Comparison of ENCODE assay signal across 10 cellular contexts in the genomic region with DNA sequence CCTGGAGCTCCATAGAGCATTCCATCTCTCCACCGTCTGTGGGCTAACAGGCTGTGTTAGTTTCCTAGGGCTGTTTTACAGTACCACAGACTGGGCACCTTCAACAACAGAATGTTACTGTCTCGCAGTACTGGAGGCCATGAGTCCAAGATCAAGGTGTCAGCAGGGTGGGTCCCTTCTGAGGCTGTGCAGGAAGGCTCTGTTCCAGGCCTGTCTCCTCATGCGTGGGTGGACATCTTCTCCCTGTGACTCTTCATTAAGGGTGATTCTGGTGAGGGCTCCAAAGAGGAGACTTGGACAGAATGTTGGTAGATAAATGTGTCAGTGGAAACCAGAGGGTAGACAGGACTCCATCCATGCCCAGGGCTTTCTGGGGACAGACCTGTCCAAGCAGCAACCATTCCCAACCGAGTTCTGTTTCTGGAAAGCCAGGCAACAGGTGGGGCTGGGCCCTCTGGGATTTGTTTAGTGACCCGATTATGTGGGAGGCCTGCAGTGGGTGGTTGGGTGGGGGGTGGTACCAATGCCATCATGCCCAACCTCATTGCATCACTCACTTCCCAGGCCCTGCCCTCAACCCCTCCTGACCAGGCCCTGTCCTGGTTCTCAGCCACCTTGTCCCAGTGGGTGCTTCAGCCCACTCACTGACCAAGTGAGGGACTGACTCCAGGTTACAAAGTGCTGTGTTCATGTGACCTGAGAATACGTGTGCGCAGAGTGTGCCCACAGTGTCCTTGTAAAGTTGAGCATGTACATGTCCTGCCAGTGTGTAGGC. TPM values are rescaled to one million over a fixed set of nuclear protein-coding genes. Genes with fewer than 3 reads are reported as not detected.
DNase-seq lines count a peak whose midpoint lies in the region; ATAC-seq and TF ChIP-seq lines count a peak whose summit lies in the region.
"Not testable (repeated sequence)": the region's sequence is repeated elsewhere in the genome, so short reads cannot be mapped to it uniquely, and the experiment has no call there.
"Had no signal": no experiment of that assay in that cellular context is flagged by ENCODE, and none has a peak within 500 bp of the region (broad histone marks: within the 10 kb centered on the region; RNA-seq: fewer than 3 reads in every experiment).

No MANE protein-coding gene starts in this region.

- CTCF ChIA-PET in CD8-positive, alpha-beta T cell (lab: Charles Lee): not testable (repeated sequence)

- H3K27me3 Mint-ChIP-seq in CD8-positive, alpha-beta T cell (ENCODE audit: low read depth): peaks cover 10% of the 10 kb centered on the region
- H3K27me3 Mint-ChIP-seq in activated T-cell treated with anti-CD3 and anti-CD28 coated beads, Interleukin-2, amount 50 U/mL, for 4 hours (ENCODE audit: low read depth): peaks cover 49% of the 10 kb centered on the region
- H3K27me3 Mint-ChIP-seq in dendritic cell treated with granulocyte-macrophage colony-stimulating factor and Interleukin-4, amounts not matched to agents 40 ng/mL and 50 ng/mL, for 4 days: peaks cover 15% of the 10 kb centered on the region
- H3K27me3 Mint-ChIP-seq in glutamatergic neuron (ENCODE audit: unreplicated experiment) (peaks cover 11% of the 10 kb centered on the region), progenitor cell of endocrine pancreas (peaks cover 25% of the 10 kb centered on the region)
- not testable (repeated sequence) for H3K27me3 Mint-ChIP-seq in natural killer cell treated with Interleukin-12 subunit alpha and Interleukin-12 subunit beta and Interleukin-15 and Interleukin-18, amount 100 ng/mL, for 72 hours

- not testable (repeated sequence) for H3K27ac Mint-ChIP-seq in CD8-positive, alpha-beta T cell; glutamatergic neuron (ENCODE audit: unreplicated experiment); progenitor cell of endocrine pancreas
- H3K27ac Mint-ChIP-seq in dendritic cell treated with granulocyte-macrophage colony-stimulating factor and Interleukin-4, amounts not matched to agents 40 ng/mL and 50 ng/mL, for 4 days: peak overlapping the region; percentile 98
- peak overlapping the region in 1 of 2 donors; percentile 56 for H3K27ac Mint-ChIP-seq in natural killer cell treated with Interleukin-12 subunit alpha and Interleukin-12 subunit beta and Interleukin-15 and Interleukin-18, amount 100 ng/mL, for 72 hours

- H3K36me3 ChIP-seq in CD8-positive, alpha-beta T cell (ENCODE audit: insufficient read depth, low read length): not testable (repeated sequence)

- not testable (repeated sequence) for H3K9me3 Mint-ChIP-seq in CD8-positive, alpha-beta T cell; activated T-cell treated with anti-CD3 and anti-CD28 coated beads, Interleukin-2, amount 50 U/mL, for 4 hours; dendritic cell treated with granulocyte-macrophage colony-stimulating factor and Interleukin-4, amounts not matched to agents 40 ng/mL and 50 ng/mL, for 4 days; glutamatergic neuron (ENCODE audit: unreplicated experiment); natural killer cell treated with Interleukin-12 subunit alpha and Interleukin-12 subunit beta and Interleukin-15 and Interleukin-18, amount 100 ng/mL, for 72 hours; progenitor cell of endocrine pancreas (ENCODE audit: low read depth)

- not testable (repeated sequence) for H3K27ac ChIP-seq in CD8-positive, alpha-beta T cell (ENCODE audit: low read depth, low read length)

- not testable (repeated sequence) for DNase-seq in CD8-positive, alpha-beta T cell; activated T-cell treated with anti-CD3 and anti-CD28 coated beads, Interleukin-2, amount 50 U/mL, for 4 hours; glutamatergic neuron; natural killer cell treated with Interleukin-12 subunit alpha and Interleukin-12 subunit beta and Interleukin-15 and Interleukin-18, amount 100 ng/mL, for 72 hours (ENCODE audit: low spot score); progenitor cell of endocrine pancreas (ENCODE audit: low spot score, unreplicated experiment)

- not testable (repeated sequence) for H3K9me3 ChIP-seq in CD8-positive, alpha-beta T cell (ENCODE audit: low read length)

- not testable (repeated sequence) for TF ChIP-seq CTCF in CD8-positive, alpha-beta T cell (IDR thresholded peaks at IDR 0.05); glutamatergic neuron (IDR thresholded peaks at IDR 0.05; ENCODE audit: partially characterized antibody, unreplicated experiment); progenitor cell of endocrine pancreas (IDR thresholded peaks at IDR 0.05; ENCODE audit: unreplicated experiment)

- ATAC-seq in CD8-positive, alpha-beta T cell; activated T-cell treated with anti-CD3 and anti-CD28 coated beads, Interleukin-2, amount 50 U/mL, for 4 hours; natural killer cell treated with Interleukin-12 subunit alpha and Interleukin-12 subunit beta and Interleukin-15 and Interleukin-18, amount 100 ng/mL, for 72 hours: not testable (repeated sequence)
- peak; percentile 9 for ATAC-seq in HG02798 (IDR thresholded peaks at IDR 0.05; ENCODE audit: poor library complexity, unreplicated experiment)

- not testable (repeated sequence) for H3K4me1 ChIP-seq in CD8-positive, alpha-beta T cell (ENCODE audit: insufficient read depth, low read length)

- intact Hi-C loops in CD8-positive, alpha-beta T cell (cut with DNase I, micrococcal nuclease): loop anchor here in 1 of 2 experiments (10.0 kb wide), 1 partner anchor 287 kb away; no protein-coding TSS in a partner anchor
- intact Hi-C loops in dendritic cell treated with granulocyte-macrophage colony-stimulating factor and Interleukin-4, amounts not matched to agents 40 ng/mL and 50 ng/mL, for 4 days (cut with micrococcal nuclease): not testable (repeated sequence)

- POLR2A ChIA-PET in CD8-positive, alpha-beta T cell (lab: Charles Lee): not testable (repeated sequence)

- not testable (repeated sequence) for H3K4me3 ChIP-seq in CD8-positive, alpha-beta T cell (ENCODE audit: low read depth, low read length)

- H3K27me3 ChIP-seq in CD8-positive, alpha-beta T cell (ENCODE audit: insufficient read depth, low read length): not testable (repeated sequence)

- peak overlapping the region; percentile 74 for H3K4me3 Mint-ChIP-seq in CD8-positive, alpha-beta T cell
- H3K4me3 Mint-ChIP-seq in activated T-cell treated with anti-CD3 and anti-CD28 coated beads, Interleukin-2, amount 50 U/mL, for 4 hours: peak overlapping the region; percentile 11
- H3K4me3 Mint-ChIP-seq in dendritic cell treated with granulocyte-macrophage colony-stimulating factor and Interleukin-4, amounts not matched to agents 40 ng/mL and 50 ng/mL, for 4 days: not testable (repeated sequence)
- H3K4me3 Mint-ChIP-seq in glutamatergic neuron (ENCODE audit: unreplicated experiment): peak overlapping the region; percentile 86
- H3K4me3 Mint-ChIP-seq in natural killer cell treated with Interleukin-12 subunit alpha and Interleukin-12 subunit beta and Interleukin-15 and Interleukin-18, amount 100 ng/mL, for 72 hours: peak overlapping the region; percentile 52
- H3K4me3 Mint-ChIP-seq in progenitor cell of endocrine pancreas (ENCODE audit: low read depth): peak overlapping the region; percentile 80

- not testable (repeated sequence) for H3K36me3 Mint-ChIP-seq in CD8-positive, alpha-beta T cell; activated T-cell treated with anti-CD3 and anti-CD28 coated beads, Interleukin-2, amount 50 U/mL, for 4 hours (ENCODE audit: insufficient read depth); glutamatergic neuron (ENCODE audit: unreplicated experiment); natural killer cell treated with Interleukin-12 subunit alpha and Interleukin-12 subunit beta and Interleukin-15 and Interleukin-18, amount 100 ng/mL, for 72 hours; progenitor cell of endocrine pancreas (ENCODE audit: insufficient read depth)
- H3K36me3 Mint-ChIP-seq in dendritic cell treated with granulocyte-macrophage colony-stimulating factor and Interleukin-4, amounts not matched to agents 40 ng/mL and 50 ng/mL, for 4 days (ENCODE audit: low read depth): peaks cover 29% of the 10 kb centered on the region

- H3K4me1 Mint-ChIP-seq in CD8-positive, alpha-beta T cell (ENCODE audit: low read depth): peaks cover 15% of the 10 kb centered on the region
- not testable (repeated sequence) for H3K4me1 Mint-ChIP-seq in activated T-cell treated with anti-CD3 and anti-CD28 coated beads, Interleukin-2, amount 50 U/mL, for 4 hours (ENCODE audit: low read depth)
- peaks cover 43% of the 10 kb centered on the region for H3K4me1 Mint-ChIP-seq in dendritic cell treated with granulocyte-macrophage colony-stimulating factor and Interleukin-4, amounts not matched to agents 40 ng/mL and 50 ng/mL, for 4 days (ENCODE audit: low read depth)
- peaks cover 11% of the 10 kb centered on the region for H3K4me1 Mint-ChIP-seq in glutamatergic neuron (ENCODE audit: low read depth, unreplicated experiment)
- H3K4me1 Mint-ChIP-seq in natural killer cell treated with Interleukin-12 subunit alpha and Interleukin-12 subunit beta and Interleukin-15 and Interleukin-18, amount 100 ng/mL, for 72 hours (ENCODE audit: low read depth in 2 of 2): peaks cover 19 to 26% of the 10 kb centered on the region in 2 donors
- peaks cover 17% of the 10 kb centered on the region for H3K4me1 Mint-ChIP-seq in progenitor cell of endocrine pancreas (ENCODE audit: low read depth)

RNA-seq across cellular contexts. Expression of a gene that starts 5.2 kb away (rescaled TPM):
- total RNA-seq in CD8-positive, alpha-beta T cell: 1 to 10 TPM; 4.6 to 5.4 TPM
- total RNA-seq in activated T-cell treated with anti-CD3 and anti-CD28 coated beads, Interleukin-2, amount 50 U/mL, for 4 hours: 1 to 10 TPM; 2.4 to 5.4 (median 4.0) TPM
- total RNA-seq in glutamatergic neuron (ENCODE audit: unreplicated experiment) (37.3 TPM), progenitor cell of endocrine pancreas (27.1 and 30.1 TPM in 2 replicates)
- 10 to 100 TPM in 1 of 2 donors, 1 to 10 TPM in 1; 9.2 to 10.7 TPM for total RNA-seq in natural killer cell treated with Interleukin-12 subunit alpha and Interleukin-12 subunit beta and Interleukin-15 and Interleukin-18, amount 100 ng/mL, for 72 hours

RNA-seq across cellular contexts. Expression of a gene that starts 15.0 kb away (rescaled TPM):
- total RNA-seq in CD8-positive, alpha-beta T cell: 1 to 10 TPM; 6.2 to 7.5 TPM
- 100 to 1,000 TPM in 2 of 3 donors, 10 to 100 TPM in 1; 27.6 to 159 (median 112) TPM for total RNA-seq in activated T-cell treated with anti-CD3 and anti-CD28 coated beads, Interleukin-2, amount 50 U/mL, for 4 hours
- total RNA-seq in glutamatergic neuron (ENCODE audit: unreplicated experiment): 6.3 TPM
- total RNA-seq in natural killer cell treated with Interleukin-12 subunit alpha and Interleukin-12 subunit beta and Interleukin-15 and Interleukin-18, amount 100 ng/mL, for 72 hours: 10 to 100 TPM; 59.6 to 82.1 TPM
- total RNA-seq in progenitor cell of endocrine pancreas: 0.82 and 1.7 TPM in 2 replicates
- total RNA-seq: A172, H4, SJCRH30 had no signal

RNA-seq across cellular contexts. Expression of a gene that starts 29.3 kb away (rescaled TPM):
- 1 to 10 TPM; 6.6 to 6.9 TPM for total RNA-seq in CD8-positive, alpha-beta T cell
- 100 to 1,000 TPM in 2 of 3 donors, 10 to 100 TPM in 1; 83.5 to 517 (median 380) TPM for total RNA-seq in activated T-cell treated with anti-CD3 and anti-CD28 coated beads, Interleukin-2, amount 50 U/mL, for 4 hours
- not detected for total RNA-seq in glutamatergic neuron (ENCODE audit: unreplicated experiment)
- 10 to 100 TPM; 24.9 to 37.4 TPM for total RNA-seq in natural killer cell treated with Interleukin-12 subunit alpha and Interleukin-12 subunit beta and Interleukin-15 and Interleukin-18, amount 100 ng/mL, for 72 hours
- not detected in 2 replicates for total RNA-seq in progenitor cell of endocrine pancreas
- total RNA-seq: A172, H4, SJCRH30 had no signal
